ENCODE assay signal across 16 cellular contexts in genomic region chr10:132774905-132775863, GRCh38. TPM values are rescaled to one million over a fixed set of nuclear protein-coding genes. Genes with fewer than 3 reads are reported as not detected.
DNase-seq lines count a peak whose midpoint lies in the region; ATAC-seq, FAIRE-seq and TF ChIP-seq lines count a peak whose summit lies in the region.
"Had no signal": no experiment of that assay in that cellular context is flagged by ENCODE, and none has a peak within 500 bp of the region (broad histone marks: within the 10 kb centered on the region; RNA-seq: fewer than 3 reads in every experiment).

No MANE protein-coding gene starts in this region.

- H2AFZ ChIP-seq in K562 (ENCODE audit: low read depth, low read length): no peak overlapping the region
- H2AFZ ChIP-seq in GM23248: no peak overlapping the region

- no peak for TF ChIP-seq RAD21 in K562 (CRISPR knock-in tag; conservative IDR thresholded peaks at IDR 0.05 in 1 of 2, IDR thresholded peaks at IDR 0.05 in 1 of 2)

- H3K9me2 ChIP-seq in GM23248 (ENCODE audit: insufficient read depth): no peaks in the 10 kb centered on the region

- TF ChIP-seq POLR2A in K562 (conservative IDR thresholded peaks at IDR 0.05): no peak

- FAIRE-seq in K562 (lab: Jason Lieb, UNC): no peak
- FAIRE-seq: endothelial cell of umbilical vein, GM12878, TTC549 had no signal

- TF ChIP-seq CTCF in HEK293 (tag by site-specific recombination; IDR thresholded peaks at IDR 0.05) (no peak), K562 (IDR thresholded peaks at IDR 0.05 in 2 of 3, conservative IDR thresholded peaks at IDR 0.05 in 1 of 3; ENCODE audit: insufficient read depth in 2 of 3, low read depth in 1 of 3, low read length in 3 of 3) (no peak), lower lobe of right lung (IDR thresholded peaks at IDR 0.05) (no peak)

- no peak for DNase-seq in K562 (ENCODE audit: extremely low read depth in 1 of 4, low spot score in 3 of 4)
- DNase-seq in lower lobe of right lung: no peak
- no peak for DNase-seq in NCI-H526 treated with DMSO at 0.1 percent for 48 hours (lab: John Stamatoyannopoulos, UW)
- DNase-seq in GM23248: no peak
- DNase-seq in 8988T: no peak
- DNase-seq: aorta; Calu3; naive thymus-derived CD8-positive, alpha-beta T cell; NCI-H1048; spleen had no signal

- H3K9ac ChIP-seq in BLaER1 treated with 17β-estradiol and CSF1 and Interleukin-3, amounts not matched to agents 10 nM and 100 nM: peak overlapping the region in 3 of 11 experiments; percentile 6 to 27 (median 21); a peak in 3 of 22 replicates
- H3K9ac ChIP-seq in K562 (ENCODE audit: insufficient read depth in 1 of 2, low read depth in 2 of 2, low read length in 2 of 2): no peak overlapping the region
- H3K9ac ChIP-seq in GM23248: no peak overlapping the region

- H3K4me3 ChIP-seq in BLaER1 treated with 17β-estradiol and CSF1 and Interleukin-3, amounts not matched to agents 10 nM and 100 nM: no peak overlapping the region
- H3K4me3 ChIP-seq in HEK293 (ENCODE audit: low read depth, low read length) (no peak overlapping the region), K562 (no peak overlapping the region), lower lobe of right lung (no peak overlapping the region), GM23248 (no peak overlapping the region)
- H3K4me3 ChIP-seq: GM12878, spleen had no signal

- H3K27me3 ChIP-seq in BLaER1 treated with 17β-estradiol and CSF1 and Interleukin-3, amounts not matched to agents 10 nM and 100 nM: peaks cover 0 to 20% (median 0%) of the 10 kb centered on the region in 11 experiments; a peak in 4 of 22 replicates
- H3K27me3 ChIP-seq in K562 (ENCODE audit: control insufficient read depth in 2 of 2, insufficient read depth in 2 of 2, low read length in 2 of 2) (no peaks in the 10 kb centered on the region), lower lobe of right lung (ENCODE audit: low read depth) (no peaks in the 10 kb centered on the region), GM23248 (replicated peaks; ENCODE audit: insufficient read depth) (no peaks in the 10 kb centered on the region)
- H3K27me3 ChIP-seq: spleen had no signal

- H3K9me1 ChIP-seq in K562 (ENCODE audit: control insufficient read depth, insufficient read depth, low read length): no peaks in the 10 kb centered on the region

- in situ Hi-C loops in K562 (cut with MboI) (no loop called here), GM23248 (cut with MboI) (no loop called here)

- H3K9me3 ChIP-seq in BLaER1 treated with 17β-estradiol and CSF1 and Interleukin-3, amounts not matched to agents 10 nM and 100 nM (replicated peaks in 1 of 11): peaks cover 5 to 18% (median 10%) of the 10 kb centered on the region in 11 experiments; a peak in 17 of 22 replicates
- H3K9me3 ChIP-seq in HEK293 (ENCODE audit: control insufficient read depth, insufficient read depth, low read depth, low read length) (no peaks in the 10 kb centered on the region), K562 (replicated peaks; ENCODE audit: control insufficient read depth, insufficient read depth, low read depth, low read length) (no peaks in the 10 kb centered on the region), lower lobe of right lung (no peaks in the 10 kb centered on the region), GM23248 (ENCODE audit: low read depth) (no peaks in the 10 kb centered on the region)
- H3K9me3 ChIP-seq: spleen had no signal

- 49% methylated on average over 10 of the region's 22 CpGs for WGBS in K562 (ENCODE audit: insufficient coverage, low coverage, missing lambda C conversion rate)
- 89 to 90% methylated on average over 13 to 22 of the region's 22 CpGs for WGBS in GM23248 (ENCODE audit: low coverage in 1 of 2, low lambda C conversion rate in 2 of 2, missing lambda C conversion rate in 2 of 2), 2 experiments

- no peaks in the 10 kb centered on the region for H3F3A ChIP-seq in GM23248 (ENCODE audit: insufficient read depth)

- BruUV-seq in K562 (replicated peaks; lab: Mats Ljungman, UMichigan): no TSS peak

- intact Hi-C loops in K562 (cut with micrococcal nuclease): no loop called here
- intact Hi-C loops in lower lobe of right lung (cut with DNase I): no loop called here

- POLR2A ChIA-PET in HEK293 (lab: Yijun Ruan, JAX): no interaction called here
- POLR2A ChIA-PET in K562 (lab: Yijun Ruan, JAX): no interaction called here

- 0 out of 22 replicates have a peak overlapping the region, but pooled peaks of 1 of the 11 experiments have one; percentile 8 for H3K27ac ChIP-seq in BLaER1 treated with 17β-estradiol and CSF1 and Interleukin-3, amounts not matched to agents 10 nM and 100 nM
- no peak overlapping the region for H3K27ac ChIP-seq in HEK293 (ENCODE audit: extremely low read depth, low read depth, low read length)
- H3K27ac ChIP-seq in K562 (ENCODE audit: extremely low read depth, low read depth, low read length): no peak overlapping the region
- H3K27ac ChIP-seq in lower lobe of right lung: no peak overlapping the region
- no peak overlapping the region for H3K27ac ChIP-seq in GM23248
- H3K27ac ChIP-seq: spleen had no signal

- TF ChIP-seq EP300 in K562 (IDR thresholded peaks at IDR 0.05; ENCODE audit: low read length): no peak

- peaks cover 6 to 64% (median 58%) of the 10 kb centered on the region in 10 experiments for H3K4me1 ChIP-seq in BLaER1 treated with 17β-estradiol and CSF1 and Interleukin-3, amounts not matched to agents 10 nM and 100 nM
- no peaks in the 10 kb centered on the region for H3K4me1 ChIP-seq in HEK293 (ENCODE audit: control insufficient read depth, insufficient read depth, low read length)
- no peaks in the 10 kb centered on the region for H3K4me1 ChIP-seq in K562 (replicated peaks in 1 of 2; ENCODE audit: control insufficient read depth in 2 of 2, insufficient read depth in 2 of 2, low read length in 2 of 2)
- H3K4me1 ChIP-seq in lower lobe of right lung: no peaks in the 10 kb centered on the region
- H3K4me1 ChIP-seq in GM23248 (ENCODE audit: insufficient read depth): no peaks in the 10 kb centered on the region
- H3K4me1 ChIP-seq: spleen had no signal

- no peaks in the 10 kb centered on the region for H3K79me2 ChIP-seq in K562 (ENCODE audit: control insufficient read depth, insufficient read depth, low read length)
- no peaks in the 10 kb centered on the region for H3K79me2 ChIP-seq in GM23248 (ENCODE audit: insufficient read depth)

- peaks cover 0 to 64% (median 47%) of the 10 kb centered on the region in 11 experiments; a peak in 19 of 22 replicates for H4K20me1 ChIP-seq in BLaER1 treated with 17β-estradiol and CSF1 and Interleukin-3, amounts not matched to agents 10 nM and 100 nM
- H4K20me1 ChIP-seq in K562 (replicated peaks; ENCODE audit: control insufficient read depth, insufficient read depth, low read length) (no peaks in the 10 kb centered on the region), GM23248 (ENCODE audit: insufficient read depth) (no peaks in the 10 kb centered on the region)

- peak overlapping the region in 8 of 11 experiments; percentile 54 to 88 (median 74); a peak in 17 of 22 replicates for H3K4me2 ChIP-seq in BLaER1 treated with 17β-estradiol and CSF1 and Interleukin-3, amounts not matched to agents 10 nM and 100 nM
- H3K4me2 ChIP-seq in K562 (ENCODE audit: insufficient read depth, low read length) (no peak overlapping the region), GM23248 (ENCODE audit: unreplicated experiment) (no peak overlapping the region)

- peaks cover 0 to 50% (median 7%) of the 10 kb centered on the region in 11 experiments; a peak in 14 of 22 replicates for H3K36me3 ChIP-seq in BLaER1 treated with 17β-estradiol and CSF1 and Interleukin-3, amounts not matched to agents 10 nM and 100 nM
- H3K36me3 ChIP-seq in HEK293 (ENCODE audit: control insufficient read depth in 2 of 2, insufficient read depth in 1 of 2, low read length in 2 of 2) (no peaks in the 10 kb centered on the region), K562 (ENCODE audit: control insufficient read depth, insufficient read depth, low read length) (no peaks in the 10 kb centered on the region), lower lobe of right lung (peaks cover 30% of the 10 kb centered on the region), GM23248 (ENCODE audit: low read depth) (no peaks in the 10 kb centered on the region)

- CTCF ChIA-PET in HEK293 (lab: Yijun Ruan, JAX) (no interaction called here), K562 (lab: Yijun Ruan, JAX; ENCODE audit: low intra/inter-chr PET ratio) (no interaction called here)

- ATAC-seq in K562: no peak
- ATAC-seq in lower lobe of right lung: peak; percentile 45 to 72
- no peak for ATAC-seq in GM19035 (IDR thresholded peaks at IDR 0.05; ENCODE audit: unreplicated experiment)
- ATAC-seq: GM12878; naive thymus-derived CD8-positive, alpha-beta T cell had no signal

TF ChIP-seq in HEK293, 187 proteins besides CTCF, POLR2A, EP300 and RAD21 (continues in another document):
- no peak for TF ChIP-seq ZNF701 (tag by site-specific recombination; IDR thresholded peaks at IDR 0.05)
- peak; percentile 61 for TF ChIP-seq SCRT2 (tag by site-specific recombination; IDR thresholded peaks at IDR 0.05)
- peak; percentile 40 for TF ChIP-seq ZFHX2 (tag by site-specific recombination; conservative IDR thresholded peaks at IDR 0.05)
- peak; percentile 75 for TF ChIP-seq ZIC2 (tag by site-specific recombination; IDR thresholded peaks at IDR 0.05)

TF ChIP-seq in K562, 482 proteins besides CTCF, POLR2A, EP300 and RAD21:
- TF ChIP-seq TCFL5 (CRISPR knock-in tag; conservative IDR thresholded peaks at IDR 0.05): no peak
- TF ChIP-seq ZNF263 (CRISPR knock-in tag; IDR thresholded peaks at IDR 0.05; ENCODE audit: borderline replicate concordance): 0 out of 2 replicates have a peak, but pooled peaks have one; percentile 58

RNA-seq across cellular contexts. Expression of gene NKX6-2, which starts 10.8 kb away (rescaled TPM):
- not detected in 2 replicates for total RNA-seq in K562 (2011; cell fraction: chromatin; rRNA removed; ENCODE audit: low replicate concordance)
- not detected in 2 replicates for total RNA-seq in K562 (2011; cell fraction: nucleolus; rRNA removed)
- not detected in 2 replicates for total RNA-seq in K562 (2011; cell fraction: nucleoplasm; rRNA removed)
- total RNA-seq in K562 (2014; rRNA removed) (not detected in 2 replicates), K562 (2014; rRNA removed; fragmentation: Illumina TruSeq; extraction: Trizol) (not detected in 2 replicates), K562 (2015; rRNA removed; fragmentation: Illumina TruSeq; extraction: Trizol) (not detected in 2 replicates), K562 (2021) (not detected in 2 replicates), lower lobe of right lung (not detected)
- polyA plus RNA-seq in K562 (2011; rRNA removed) (not detected in 2 replicates), K562 (2014; fragmentation: Illumina TruSeq; extraction: Trizol) (not detected in 2 replicates), K562 (2014; fragmentation: Nextera tagmentation; extraction: Ambion mirVana) (1 to 10 TPM; 1.0 to 1.6 TPM), K562 (2014; rRNA removed) (not detected in 2 replicates), GM23248 (2016; fragmentation: Nextera tagmentation; extraction: Ambion mirVana) (1.9 and 2.6 TPM in 2 replicates)
- polyA plus RNA-seq in K562 (2011; cell fraction: cytosol; rRNA removed): not detected in 2 replicates
- not detected in 2 replicates for polyA plus RNA-seq in K562 (2011; cell fraction: nucleus; rRNA removed)
- 0.32 and 0.98 TPM in 2 replicates for polyA plus RNA-seq in K562 (2012)
- polyA minus RNA-seq in K562 (2011; rRNA and poly(A)+ RNA removed): not detected in 2 replicates
- polyA minus RNA-seq in K562 (2011; cell fraction: cytosol; rRNA and poly(A)+ RNA removed): not detected in 2 replicates
- polyA minus RNA-seq in K562 (2011; cell fraction: nucleus; rRNA and poly(A)+ RNA removed): not detected in 2 replicates
- not detected in 2 replicates for total RNA-seq in GM23248 (2014; rRNA removed; shearing (Covaris generic))
- total RNA-seq: aorta; Calu3; endothelial cell of umbilical vein; GM12878; naive thymus-derived CD8-positive, alpha-beta T cell; spleen had no signal
- polyA plus RNA-seq: aorta, endothelial cell of umbilical vein had no signal

Comparison
In these comparisons a context has a peak if more than half of its experiments do, and no peak if none do; other contexts are left out.
1. H3K4me2 ChIP-seq: peak in BLaER1 treated with 17β-estradiol and CSF1 and Interleukin-3, amounts not matched to agents 10 nM and 100 nM (8 of 11); none in K562 (single experiment) and GM23248 (single experiment).
2. ATAC-seq: peak in lower lobe of right lung (2 of 2); none in K562 (single experiment) and GM19035 (single experiment).